In genomic region chr10:89330004-89330403, GRCh38 we compare ENCODE assay signal across 15 cellular contexts. TPM values are rescaled to one million over a fixed set of nuclear protein-coding genes. Genes with fewer than 3 reads are reported as not detected.
DNase-seq lines count a peak whose midpoint lies in the region; ATAC-seq and TF ChIP-seq lines count a peak whose summit lies in the region.
"Not testable (repeated sequence)": the region's sequence is repeated elsewhere in the genome, so short reads cannot be mapped to it uniquely, and the experiment has no call there.
"Had no signal": no experiment of that assay in that cellular context is flagged by ENCODE, and none has a peak within 500 bp of the region (broad histone marks: within the 10 kb centered on the region; RNA-seq: fewer than 3 reads in every experiment).

No MANE protein-coding gene starts in this region.

- H3K9ac ChIP-seq in liver (ENCODE audit: low read depth in 1 of 2, low read length in 2 of 2) = not testable (repeated sequence)

- peaks cover 25 to 76% (median 50%) of the 10 kb centered on the region in 4 donors for H3K4me1 Mint-ChIP-seq in CD4-positive, CD25-positive, alpha-beta regulatory T cell
- peaks cover 74% of the 10 kb centered on the region for H3K4me1 Mint-ChIP-seq in activated CD4-positive, alpha-beta memory T cell treated with anti-CD3 and anti-CD28 coated beads, Interleukin-2, amount 10 ng/mL, durations not matched to agents 7 days and 5 days
- peaks cover 71% of the 10 kb centered on the region for H3K4me1 Mint-ChIP-seq in brain
- peaks cover 65% of the 10 kb centered on the region for H3K4me1 Mint-ChIP-seq in neural crest cell

- not testable (repeated sequence) for H3K9me3 Mint-ChIP-seq in CD4-positive, CD25-positive, alpha-beta regulatory T cell; activated CD4-positive, alpha-beta memory T cell treated with anti-CD3 and anti-CD28 coated beads, Interleukin-2, amount 10 ng/mL, durations not matched to agents 7 days and 5 days; brain; neural crest cell

- DNase-seq in CD4-positive, CD25-positive, alpha-beta regulatory T cell; activated CD4-positive, alpha-beta memory T cell treated with anti-CD3 and anti-CD28 coated beads, Interleukin-2, amount 10 ng/mL, durations not matched to agents 7 days and 5 days; esophagus muscularis mucosa (ENCODE audit: extremely low spot score); neural crest cell (ENCODE audit: low read depth, low spot score): not testable (repeated sequence)
- DNase-seq in M059J (ENCODE audit: low read depth) = peak; percentile 64

- H3K27ac Mint-ChIP-seq in CD4-positive, CD25-positive, alpha-beta regulatory T cell = peak overlapping the region; percentile 38 to 90 (median 61)
- not testable (repeated sequence) for H3K27ac Mint-ChIP-seq in activated CD4-positive, alpha-beta memory T cell treated with anti-CD3 and anti-CD28 coated beads, Interleukin-2, amount 10 ng/mL, durations not matched to agents 7 days and 5 days
- H3K27ac Mint-ChIP-seq in brain (peak overlapping the region in 4 of 5 experiments; percentile 19 to 78 (median 66)), neural crest cell (ENCODE audit: unreplicated experiment) (peak overlapping the region; percentile 16)

- H3K4me1 ChIP-seq in CD4-positive, CD25-positive, alpha-beta regulatory T cell (ENCODE audit: control insufficient read depth, insufficient read depth, low read length, poor library complexity, severe bottlenecking) = peaks cover 54% of the 10 kb centered on the region
- H3K4me1 ChIP-seq in esophagus muscularis mucosa = peaks cover 64 to 76% (median 67%) of the 10 kb centered on the region in 4 donors
- peaks cover 13 to 64% (median 40%) of the 10 kb centered on the region in 4 donors for H3K4me1 ChIP-seq in liver (ENCODE audit: control insufficient read depth in 4 of 4, insufficient read depth in 4 of 4, low read length in 3 of 4)

- not testable (repeated sequence) for TF ChIP-seq EP300 in esophagus muscularis mucosa (IDR thresholded peaks at IDR 0.05)

- not testable (repeated sequence) for TF ChIP-seq RAD21 in liver (IDR thresholded peaks at IDR 0.05)

- H3K27ac ChIP-seq in CD4-positive, CD25-positive, alpha-beta regulatory T cell (ENCODE audit: insufficient read depth, low read length, poor library complexity, severe bottlenecking) = not testable (repeated sequence)
- H3K27ac ChIP-seq in esophagus muscularis mucosa (replicated peaks in 1 of 4) (peak overlapping the region in 3 of 4 donors; percentile 36 to 83 (median 75)), liver (ENCODE audit: low read depth in 1 of 2, low read length in 2 of 2) (peak overlapping the region; percentile 38 to 64), temporal lobe (ENCODE audit: low read depth, low read length) (peak overlapping the region; percentile 41)

- intact Hi-C loops in esophagus muscularis mucosa (cut with DNase I) = not testable (repeated sequence)

- not testable (repeated sequence) for H3K36me3 Mint-ChIP-seq in CD4-positive, CD25-positive, alpha-beta regulatory T cell; brain; neural crest cell (ENCODE audit: low read depth)
- peaks cover 58% of the 10 kb centered on the region for H3K36me3 Mint-ChIP-seq in activated CD4-positive, alpha-beta memory T cell treated with anti-CD3 and anti-CD28 coated beads, Interleukin-2, amount 10 ng/mL, durations not matched to agents 7 days and 5 days (ENCODE audit: low read depth)

- peak overlapping the region in 3 of 4 donors; percentile 6 to 95 (median 84) for H3K4me3 Mint-ChIP-seq in CD4-positive, CD25-positive, alpha-beta regulatory T cell
- H3K4me3 Mint-ChIP-seq in activated CD4-positive, alpha-beta memory T cell treated with anti-CD3 and anti-CD28 coated beads, Interleukin-2, amount 10 ng/mL, durations not matched to agents 7 days and 5 days = peak overlapping the region; percentile 81
- H3K4me3 Mint-ChIP-seq in brain (peak overlapping the region in 2 of 5 experiments; percentile 21 to 30), neural crest cell (peak overlapping the region; percentile 50)

- peak overlapping the region; percentile 17 for H3K4me3 ChIP-seq in CD4-positive, CD25-positive, alpha-beta regulatory T cell (ENCODE audit: low read depth, low read length)
- H3K4me3 ChIP-seq in esophagus muscularis mucosa; liver (ENCODE audit: low read depth in 1 of 3, low read length in 3 of 3): not testable (repeated sequence)

- not testable (repeated sequence) for H3K36me3 ChIP-seq in CD4-positive, CD25-positive, alpha-beta regulatory T cell (ENCODE audit: control insufficient read depth, insufficient read depth, low read length); esophagus muscularis mucosa; liver (ENCODE audit: control insufficient read depth in 4 of 4, insufficient read depth in 3 of 4, low read depth in 1 of 4, low read length in 3 of 4)

- H3K9me3 ChIP-seq in CD4-positive, CD25-positive, alpha-beta regulatory T cell (ENCODE audit: control insufficient read depth in 2 of 2, low read length in 2 of 2); esophagus muscularis mucosa; liver (ENCODE audit: control insufficient read depth in 4 of 4, low read length in 3 of 4): not testable (repeated sequence)

- H3K27me3 ChIP-seq in CD4-positive, CD25-positive, alpha-beta regulatory T cell (ENCODE audit: control insufficient read depth, insufficient read depth, low read length); esophagus muscularis mucosa; liver (ENCODE audit: control insufficient read depth in 4 of 4, insufficient read depth in 4 of 4, low read length in 3 of 4): not testable (repeated sequence)

- ATAC-seq in CD4-positive, CD25-positive, alpha-beta regulatory T cell (ENCODE audit: low read depth in 2 of 2) = not testable (repeated sequence)

- TF ChIP-seq CTCF in brain (conservative IDR thresholded peaks at IDR 0.05); esophagus muscularis mucosa (IDR thresholded peaks at IDR 0.05); liver (IDR thresholded peaks at IDR 0.05; ENCODE audit: low read depth, low read length, missing input control); neural crest cell (conservative IDR thresholded peaks at IDR 0.05): not testable (repeated sequence)

- WGBS in esophagus muscularis mucosa = 69% methylated on average over 3 of the region's 3 CpGs
- 65% methylated on average over 3 of the region's 3 CpGs for WGBS in liver

- POLR2A ChIA-PET in activated CD4-positive, alpha-beta memory T cell treated with anti-CD3 and anti-CD28 coated beads, Interleukin-2, amount 10 ng/mL, durations not matched to agents 7 days and 5 days (lab: Charles Lee) = not testable (repeated sequence)

- not testable (repeated sequence) for H3K27me3 Mint-ChIP-seq in CD4-positive, CD25-positive, alpha-beta regulatory T cell; activated CD4-positive, alpha-beta memory T cell treated with anti-CD3 and anti-CD28 coated beads, Interleukin-2, amount 10 ng/mL, durations not matched to agents 7 days and 5 days; brain; neural crest cell (ENCODE audit: low read depth)

- CTCF ChIA-PET in activated CD4-positive, alpha-beta memory T cell treated with anti-CD3 and anti-CD28 coated beads, Interleukin-2, amount 10 ng/mL, durations not matched to agents 7 days and 5 days (lab: Charles Lee) = interaction anchor here (1.8 kb wide), 1 partner anchor 113 kb away, joined by 4 read pairs; no protein-coding TSS in a partner anchor

- not testable (repeated sequence) for TF ChIP-seq POLR2A in esophagus muscularis mucosa (IDR thresholded peaks at IDR 0.05; ENCODE audit: low read depth)

RNA-seq across cellular contexts. Expression of gene IFIT3, which starts 2.2 kb away (rescaled TPM):
- 9.0 TPM for total RNA-seq in CD4-positive, CD25-positive, alpha-beta regulatory T cell
- polyA plus RNA-seq in CD4-positive, CD25-positive, alpha-beta regulatory T cell = 10 to 100 TPM; 12.4 to 25.9 (median 18.1) TPM
- 303 and 380 TPM in 2 replicates for total RNA-seq in M059J (2014; rRNA removed; shearing (Covaris generic))
- total RNA-seq in activated CD4-positive, alpha-beta memory T cell treated with anti-CD3 and anti-CD28 coated beads, Interleukin-2, amount 10 ng/mL, durations not matched to agents 7 days and 5 days = 10 to 100 TPM; 72.6 to 74.5 TPM
- 6.2 TPM for polyA plus RNA-seq in brain (ENCODE audit: insufficient read depth, low read depth, low replicate concordance)
- total RNA-seq in esophagus muscularis mucosa = 1 to 10 TPM; 7.8 to 9.8 (median 8.8) TPM
- 10 to 100 TPM in 1 of 2 donors, 1 to 10 TPM in 1; 9.8 to 11.2 TPM for total RNA-seq in liver
- polyA plus RNA-seq in liver = 10 to 100 TPM in 1 of 2 donors, 1 to 10 TPM in 1; 9.2 to 10.9 TPM
- total RNA-seq in neural crest cell = 1.3 and 1.8 TPM in 2 replicates
- 4.4 TPM for total RNA-seq in temporal lobe

RNA-seq across cellular contexts. Expression of gene IFIT2, which starts 28.2 kb away (rescaled TPM):
- 10.0 TPM for total RNA-seq in CD4-positive, CD25-positive, alpha-beta regulatory T cell
- 1 to 10 TPM; 3.6 to 6.3 (median 4.7) TPM for polyA plus RNA-seq in CD4-positive, CD25-positive, alpha-beta regulatory T cell
- total RNA-seq in M059J (2014; rRNA removed; shearing (Covaris generic)) = 42.5 and 58.0 TPM in 2 replicates
- 10 to 100 TPM; 14.6 to 14.8 TPM for total RNA-seq in activated CD4-positive, alpha-beta memory T cell treated with anti-CD3 and anti-CD28 coated beads, Interleukin-2, amount 10 ng/mL, durations not matched to agents 7 days and 5 days
- polyA plus RNA-seq in brain (ENCODE audit: insufficient read depth, low read depth, low replicate concordance) (5.4 TPM), liver (1 to 10 TPM; 5.0 to 5.5 TPM)
- total RNA-seq in esophagus muscularis mucosa (1 to 10 TPM; 2.2 to 5.0 (median 3.3) TPM), liver (1 to 10 TPM; 4.8 to 5.5 TPM), neural crest cell (0.09 and 0.12 TPM in 2 replicates), temporal lobe (2.7 TPM)

RNA-seq across cellular contexts. Expression of gene IFIT1B, which starts 47.9 kb away (rescaled TPM):
- total RNA-seq in CD4-positive, CD25-positive, alpha-beta regulatory T cell = not detected
- polyA plus RNA-seq in CD4-positive, CD25-positive, alpha-beta regulatory T cell = under 1 TPM in 1 of 4 donors, not detected in 3; 0.08 TPM
- 0.37 and 0.76 TPM in 2 replicates for total RNA-seq in M059J (2014; rRNA removed; shearing (Covaris generic))
- under 1 TPM in 1 of 2 experiments, not detected in 1; 0.15 TPM for total RNA-seq in activated CD4-positive, alpha-beta memory T cell treated with anti-CD3 and anti-CD28 coated beads, Interleukin-2, amount 10 ng/mL, durations not matched to agents 7 days and 5 days
- polyA plus RNA-seq in brain (ENCODE audit: insufficient read depth, low read depth, low replicate concordance) (not detected), liver (under 1 TPM in 1 of 2 donors, not detected in 1; 0.15 TPM)
- total RNA-seq in esophagus muscularis mucosa (under 1 TPM in 1 of 4 donors, not detected in 3; 0.33 TPM), liver (10 to 100 TPM in 1 of 2 donors, not detected in 1; 13.3 TPM), neural crest cell (not detected in 2 replicates), temporal lobe (0.49 TPM)
- total RNA-seq: A673; activated naive CD4-positive, alpha-beta T cell treated with anti-CD3 and anti-CD28 coated beads, Interleukin-2, amount 50 U/mL, for 72 hours; Daoy; glomerular endothelial cell; left cardiac atrium had no signal
- polyA plus RNA-seq: BJ, urinary bladder had no signal
